In the genomic region with DNA sequence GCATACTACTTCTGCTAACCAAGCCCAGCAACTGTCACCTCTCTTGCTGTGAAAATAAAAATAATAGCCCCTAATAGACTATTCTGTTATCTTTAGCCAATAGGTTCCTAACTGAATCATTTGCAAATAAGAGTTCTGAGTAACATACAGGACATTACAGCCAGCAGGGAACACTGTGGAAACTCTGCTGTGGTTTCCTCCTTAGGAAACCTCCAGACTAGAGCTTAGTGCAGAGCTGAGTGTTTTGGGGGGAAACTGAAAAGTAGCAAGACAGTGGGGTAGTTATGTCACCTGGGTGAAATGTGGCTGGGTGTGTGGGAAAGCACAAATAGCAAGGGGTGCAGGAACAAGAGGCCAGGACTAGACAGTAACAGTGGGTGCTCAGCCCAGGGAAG, we compare ENCODE assay signal across 13 cellular contexts. TPM values are rescaled to one million over a fixed set of nuclear protein-coding genes. Genes with fewer than 3 reads are reported as not detected.
DNase-seq lines count a peak whose midpoint lies in the region; ATAC-seq and TF ChIP-seq lines count a peak whose summit lies in the region.
"Had no signal": no experiment of that assay in that cellular context is flagged by ENCODE, and none has a peak within 500 bp of the region (broad histone marks: within the 10 kb centered on the region; RNA-seq: fewer than 3 reads in every experiment).

No MANE protein-coding gene starts in this region.

- no peaks in the 10 kb centered on the region for H3K79me2 ChIP-seq in DND-41 (ENCODE audit: insufficient read depth, low read length)

- H4K91ac ChIP-seq in mesenchymal stem cell (ENCODE audit: low read length), result no peak overlapping the region

- H3K18ac ChIP-seq in mesenchymal stem cell (ENCODE audit: low read depth in 1 of 2, low read length in 2 of 2), result peak overlapping the region in 1 of 2 experiments; percentile 25

- no peak overlapping the region for H3K4ac ChIP-seq in mesenchymal stem cell (ENCODE audit: low read depth in 1 of 2, low read length in 2 of 2)

- no peaks in the 10 kb centered on the region for H3K9me3 ChIP-seq in DND-41 (ENCODE audit: insufficient read depth, low read length, severe bottlenecking)
- no peaks in the 10 kb centered on the region for H3K9me3 ChIP-seq in mesenchymal stem cell (ENCODE audit: control insufficient read depth, low read length)
- H3K9me3 ChIP-seq in WERI-Rb-1 (ENCODE audit: severe bottlenecking), result no peaks in the 10 kb centered on the region
- H3K9me3 ChIP-seq: spleen had no signal

- peak overlapping the region; percentile 21; the same call in 1 of the 2 replicates for H3K9ac ChIP-seq in DND-41 (ENCODE audit: low read depth, low read length)
- peak overlapping the region; percentile 41 for H3K9ac ChIP-seq in mesenchymal stem cell (ENCODE audit: low read length)

- H3K4me2 ChIP-seq in DND-41 (ENCODE audit: insufficient read depth, low read length) (peak overlapping the region; percentile 57), mesenchymal stem cell (ENCODE audit: low read length, poor library complexity, severe bottlenecking) (no peak overlapping the region)

- H3K4me3 ChIP-seq in DND-41 (ENCODE audit: low read depth in 1 of 2, low read length in 2 of 2), result peak overlapping the region in 1 of 2 experiments; percentile 42; a peak in 1 of 4 replicates
- H3K4me3 ChIP-seq in mesenchymal stem cell (ENCODE audit: insufficient read depth in 1 of 2, low read depth in 1 of 2, low read length in 2 of 2), result peak overlapping the region in 1 of 2 experiments; percentile 68
- H3K4me3 ChIP-seq in WERI-Rb-1 (ENCODE audit: low read depth, low read length), result no peak overlapping the region

- H2AFZ ChIP-seq in DND-41 (ENCODE audit: low read depth, low read length) (peak overlapping the region; percentile 7; the same call in 1 of the 2 replicates), mesenchymal stem cell (ENCODE audit: low read depth, low read length) (no peak overlapping the region)

- H3K27me3 ChIP-seq in DND-41 (ENCODE audit: insufficient read depth, low read length, poor library complexity) (peaks cover 16% of the 10 kb centered on the region), mesenchymal stem cell (ENCODE audit: control insufficient read depth in 1 of 2, insufficient read depth in 1 of 2, low read length in 2 of 2) (no peaks in the 10 kb centered on the region), WERI-Rb-1 (ENCODE audit: insufficient read depth, low read depth, severe bottlenecking) (no peaks in the 10 kb centered on the region)
- H3K27me3 ChIP-seq: spleen had no signal

- TF ChIP-seq CTCF in DND-41 (IDR thresholded peaks at IDR 0.05; ENCODE audit: borderline replicate concordance, extremely low read depth, low read length, poor library complexity, severe bottlenecking) (no peak), RWPE1 (conservative IDR thresholded peaks at IDR 0.05; ENCODE audit: low read depth) (no peak), WERI-Rb-1 (IDR thresholded peaks at IDR 0.05; ENCODE audit: low read depth, low read length) (no peak)

- CTCF ChIA-PET in RWPE1 (lab: Yijun Ruan, JAX), result interaction anchor here (1.0 to 1.1 kb wide), 2 partner anchors 13 to 35 kb away, joined by 3 to 4 read pairs; no protein-coding TSS in a partner anchor

- H3K4me1 ChIP-seq in DND-41 (ENCODE audit: insufficient read depth, low read length) (peaks cover 24% of the 10 kb centered on the region), mesenchymal stem cell (ENCODE audit: control insufficient read depth, insufficient read depth, low read depth, low read length) (peaks cover 32% of the 10 kb centered on the region)

- DNase-seq in DND-41 (no peak), RWPE1 (ENCODE audit: low spot score) (no peak), mesenchymal stem cell (no peak), WERI-Rb-1 (no peak), sciatic nerve (ENCODE audit: low spot score) (no peak), HPDE6-E6E7 (ENCODE audit: extremely low spot score) (no peak), NAMALWA (ENCODE audit: low spot score) (no peak)
- DNase-seq: NCI-H1092 treated with DMSO at 0.1 percent for 48 hours, spleen, T-helper 9 cell had no signal

- peak overlapping the region in 1 of 2 experiments; percentile 29 for H3K23ac ChIP-seq in mesenchymal stem cell (ENCODE audit: low read length in 2 of 2)

- peaks cover 10% of the 10 kb centered on the region for H3K79me1 ChIP-seq in mesenchymal stem cell (replicated peaks; ENCODE audit: low read length, poor library complexity, severe bottlenecking)

- H2AK5ac ChIP-seq in mesenchymal stem cell (ENCODE audit: low read length, severe bottlenecking), result peak overlapping the region; percentile 85

- no peak overlapping the region for H2BK15ac ChIP-seq in mesenchymal stem cell (ENCODE audit: low read depth, poor library complexity, severe bottlenecking)

- H3K36me3 ChIP-seq in DND-41 (ENCODE audit: insufficient read depth, low read length), result no peaks in the 10 kb centered on the region
- H3K36me3 ChIP-seq in mesenchymal stem cell (ENCODE audit: control insufficient read depth in 1 of 2, insufficient read depth in 2 of 2, low read depth in 1 of 2, low read length in 2 of 2), result peaks cover 19 to 43% of the 10 kb centered on the region in 2 experiments
- peaks cover 85% of the 10 kb centered on the region for H3K36me3 ChIP-seq in WERI-Rb-1

- POLR2A ChIA-PET in RWPE1 (lab: Yijun Ruan, JAX; ENCODE audit: low non-redundant PET), result no interaction called here

- H2BK120ac ChIP-seq in mesenchymal stem cell (ENCODE audit: low read depth, low read length), result no peak overlapping the region

- intact Hi-C loops in sciatic nerve (cut with DNase I), result no loop called here

- H3K27ac ChIP-seq in DND-41 (ENCODE audit: low read length), result no peak overlapping the region
- peak overlapping the region; percentile 59 for H3K27ac ChIP-seq in RWPE1
- H3K27ac ChIP-seq in mesenchymal stem cell (ENCODE audit: low read length, poor library complexity, severe bottlenecking), result peak overlapping the region; percentile 93
- H3K27ac ChIP-seq in WERI-Rb-1, result no peak overlapping the region

- H2BK12ac ChIP-seq in mesenchymal stem cell (ENCODE audit: low read length in 2 of 2), result peak overlapping the region in 1 of 2 experiments; percentile 45

- H3K14ac ChIP-seq in mesenchymal stem cell (ENCODE audit: low read length in 2 of 2), result peak overlapping the region in 1 of 2 experiments; percentile 86

- H4K8ac ChIP-seq in mesenchymal stem cell (ENCODE audit: low read length), result no peak overlapping the region

- ATAC-seq in DND-41 (ENCODE audit: insufficient read depth, low read depth) (peak; percentile 28), GM19468 (IDR thresholded peaks at IDR 0.05; ENCODE audit: extremely low read depth, unreplicated experiment) (peak; percentile 7), sciatic nerve (no peak)

- H2BK5ac ChIP-seq in mesenchymal stem cell (ENCODE audit: low read depth, low read length, poor library complexity, severe bottlenecking), result no peak overlapping the region

- H4K20me1 ChIP-seq in DND-41 (ENCODE audit: insufficient read depth, low read length), result no peaks in the 10 kb centered on the region

RNA-seq across cellular contexts. Expression of a gene that starts 32.4 kb away (rescaled TPM):
- 8.9 TPM for polyA plus RNA-seq in mesenchymal stem cell (2013, experiment 1 of 2)
- 8.0 TPM for polyA plus RNA-seq in mesenchymal stem cell (2013, experiment 2 of 2)
- 37.5 TPM for total RNA-seq in sciatic nerve
- total RNA-seq: activated T-helper 17 cell treated with anti-CD3 and anti-CD28 coated beads, Interleukin-2, amount 50 U/mL, for 72 hours had no signal

RNA-seq across cellular contexts. Expression of a gene that starts 49.2 kb away (rescaled TPM):
- not detected for polyA plus RNA-seq in mesenchymal stem cell (2013, experiment 1 of 2)
- polyA plus RNA-seq in mesenchymal stem cell (2013, experiment 2 of 2), result not detected
- total RNA-seq in sciatic nerve, result not detected
- total RNA-seq: activated T-helper 17 cell treated with anti-CD3 and anti-CD28 coated beads, Interleukin-2, amount 50 U/mL, for 72 hours; H1; spleen had no signal
- polyA plus RNA-seq: H1, spleen had no signal

Comparison
In these comparisons a context has a peak if more than half of its experiments do, and no peak if none do; other contexts are left out.
1. H3K27ac ChIP-seq: peak in RWPE1 (single experiment) and mesenchymal stem cell (single experiment); none in DND-41 (single experiment) and WERI-Rb-1 (single experiment).